15 cellular contexts compared by ENCODE assay signal in genomic region chr2:24586955-24587354, GRCh38.
DNase-seq lines count a peak whose midpoint lies in the region; ATAC-seq, FAIRE-seq and TF ChIP-seq lines count a peak whose summit lies in the region.
"Had no signal": no experiment of that assay in that cellular context is flagged by ENCODE, and none has a peak within 500 bp of the region (broad histone marks: within the 10 kb centered on the region; RNA-seq: fewer than 3 reads in every experiment).

No MANE protein-coding gene starts in this region.

- no peak overlapping the region for H3K27ac ChIP-seq in SJCRH30
- H3K27ac ChIP-seq: esophagus squamous epithelium had no signal

- TF ChIP-seq CTCF in endothelial cell (IDR thresholded peaks at IDR 0.05; ENCODE audit: unreplicated experiment) = no peak

- ATAC-seq in GM19372 (IDR thresholded peaks at IDR 0.05; ENCODE audit: low read depth, unreplicated experiment) (peak; percentile 72), HG03045 (IDR thresholded peaks at IDR 0.05; ENCODE audit: unreplicated experiment) (peak; percentile 59)

- H3K4me3 ChIP-seq in SJCRH30 = no peak overlapping the region
- H3K4me3 ChIP-seq: esophagus squamous epithelium had no signal

- no peaks in the 10 kb centered on the region for H3K4me1 ChIP-seq in SJCRH30
- H3K4me1 ChIP-seq: esophagus squamous epithelium had no signal

- peaks cover 10% of the 10 kb centered on the region for H3K9me3 Mint-ChIP-seq in activated naive CD8-positive, alpha-beta T cell treated with anti-CD3 and anti-CD28 coated beads for 36 hours
- no peaks in the 10 kb centered on the region for H3K9me3 Mint-ChIP-seq in endothelial cell (ENCODE audit: unreplicated experiment)

- H3K27ac Mint-ChIP-seq in activated naive CD8-positive, alpha-beta T cell treated with anti-CD3 and anti-CD28 coated beads for 36 hours = peak overlapping the region; percentile 64
- no peak overlapping the region for H3K27ac Mint-ChIP-seq in endothelial cell (ENCODE audit: unreplicated experiment)

- H3K4me3 Mint-ChIP-seq in activated naive CD8-positive, alpha-beta T cell treated with anti-CD3 and anti-CD28 coated beads for 36 hours = peak overlapping the region; percentile 42
- no peak overlapping the region for H3K4me3 Mint-ChIP-seq in endothelial cell (ENCODE audit: unreplicated experiment)

- peaks cover 61% of the 10 kb centered on the region for H3K36me3 ChIP-seq in SJCRH30

- H3K27me3 Mint-ChIP-seq in activated naive CD8-positive, alpha-beta T cell treated with anti-CD3 and anti-CD28 coated beads for 36 hours = no peaks in the 10 kb centered on the region
- no peaks in the 10 kb centered on the region for H3K27me3 Mint-ChIP-seq in endothelial cell (ENCODE audit: unreplicated experiment)

- H3K27me3 ChIP-seq in SJCRH30 = no peaks in the 10 kb centered on the region
- H3K27me3 ChIP-seq: esophagus squamous epithelium had no signal

- no peak for TF ChIP-seq POLR2A in GM12891 (IDR thresholded peaks at IDR 0.05; ENCODE audit: low read depth, low read length)

- FAIRE-seq in GM12891 (lab: Jason Lieb, UNC) = peak; percentile 59
- FAIRE-seq: astrocyte had no signal

- H3K9me3 ChIP-seq in SJCRH30 (replicated peaks) = no peaks in the 10 kb centered on the region
- H3K9me3 ChIP-seq: esophagus squamous epithelium had no signal

- peaks cover 45% of the 10 kb centered on the region for H3K4me1 Mint-ChIP-seq in activated naive CD8-positive, alpha-beta T cell treated with anti-CD3 and anti-CD28 coated beads for 36 hours
- no peaks in the 10 kb centered on the region for H3K4me1 Mint-ChIP-seq in endothelial cell (ENCODE audit: unreplicated experiment)

- DNase-seq in GM12891 (ENCODE audit: insufficient read length, low spot score) (peak; percentile 16), NCI-H1417 treated with DMSO at 0.1 percent for 48 hours (lab: John Stamatoyannopoulos, UW) (no peak), SIG-M5 treated with dmso at 0.1 percent for 504 hours (lab: John Stamatoyannopoulos, UW; ENCODE audit: unreplicated experiment) (no peak), SJCRH30 (no peak), endothelial cell (ENCODE audit: low spot score) (no peak)
- peak; percentile 57 for DNase-seq in activated naive CD8-positive, alpha-beta T cell treated with anti-CD3 and anti-CD28 coated beads for 36 hours
- DNase-seq: DMS79, esophagus squamous epithelium, GOT3, Kasumi-1, NCI-H748 treated with DMSO at 0.1 percent for 48 hours, T1000 had no signal

- peaks cover 46% of the 10 kb centered on the region for H3K36me3 Mint-ChIP-seq in activated naive CD8-positive, alpha-beta T cell treated with anti-CD3 and anti-CD28 coated beads for 36 hours
- peaks cover 18% of the 10 kb centered on the region for H3K36me3 Mint-ChIP-seq in endothelial cell (ENCODE audit: low read depth, unreplicated experiment)

TF ChIP-seq in GM12891, 5 proteins besides CTCF, POLR2A, EP300 and RAD21:
- TF ChIP-seq POLR2AphosphoS5 (IDR thresholded peaks at IDR 0.05; ENCODE audit: low read depth, low read length) = no peak
- TF ChIP-seq SPI1 (IDR thresholded peaks at IDR 0.05; ENCODE audit: low read depth, low read length) = no peak
- TF ChIP-seq POU2F2 (IDR thresholded peaks at IDR 0.05; ENCODE audit: low read depth, low read length) = no peak
- no peak for TF ChIP-seq PAX5 (IDR thresholded peaks at IDR 0.05; ENCODE audit: insufficient read depth, low read length, severe bottlenecking)
TF ChIP-seq in GM12891: peak in this region for 0.

Comparison
In these comparisons a context has a peak if more than half of its experiments do, and no peak if none do; other contexts are left out.
1. DNase-seq: peak in GM12891 (single experiment) and activated naive CD8-positive, alpha-beta T cell treated with anti-CD3 and anti-CD28 coated beads for 36 hours (single experiment); none in NCI-H1417 treated with DMSO at 0.1 percent for 48 hours (single experiment), SIG-M5 treated with dmso at 0.1 percent for 504 hours (single experiment), SJCRH30 (0 of 2) and endothelial cell (single experiment).